Comparison of ENCODE assay signal across 10 cellular contexts in genomic region chr9:89387970-89388867, GRCh38.
DNase-seq lines count a peak whose midpoint lies in the region; ATAC-seq and TF ChIP-seq lines count a peak whose summit lies in the region.
"Had no signal": no experiment of that assay in that cellular context is flagged by ENCODE, and none has a peak within 500 bp of the region (broad histone marks: within the 10 kb centered on the region; RNA-seq: fewer than 3 reads in every experiment).

No MANE protein-coding gene starts in this region.

- ATAC-seq in memory B cell (ENCODE audit: low read depth) = peak; percentile 53

- TF ChIP-seq POLR2A in transverse colon (IDR thresholded peaks at IDR 0.05) = no peak

- H3K27me3 Mint-ChIP-seq in memory B cell = no peaks in the 10 kb centered on the region

- no peak overlapping the region for H3K4me3 Mint-ChIP-seq in memory B cell

- peaks cover 5% of the 10 kb centered on the region for H3K4me1 Mint-ChIP-seq in memory B cell

- H3K4me3 ChIP-seq in colonic mucosa = no peak overlapping the region
- no peak overlapping the region for H3K4me3 ChIP-seq in transverse colon

- peak; percentile 37 for TF ChIP-seq EP300 in transverse colon (IDR thresholded peaks at IDR 0.05; ENCODE audit: low read depth)

- no peaks in the 10 kb centered on the region for H3K4me1 ChIP-seq in colonic mucosa
- H3K4me1 ChIP-seq in transverse colon = peaks cover 0 to 6% (median 0%) of the 10 kb centered on the region in 4 donors

- no peak overlapping the region for H3K27ac Mint-ChIP-seq in memory B cell

- no peaks in the 10 kb centered on the region for H3K9me3 Mint-ChIP-seq in memory B cell

- intact Hi-C loops in colonic mucosa (cut with DNase I) = no loop called here
- intact Hi-C loops in transverse colon (cut with DNase I; ENCODE audit: low total_unique reads) = no loop called here

- no peaks in the 10 kb centered on the region for H3K9me3 ChIP-seq in colonic mucosa
- no peaks in the 10 kb centered on the region for H3K9me3 ChIP-seq in transverse colon

- no peak overlapping the region for H3K9ac ChIP-seq in colonic mucosa (ENCODE audit: low read depth in 2 of 2, low read length in 2 of 2)

- peaks cover 33% of the 10 kb centered on the region for H3K36me3 Mint-ChIP-seq in memory B cell

- H3K36me3 ChIP-seq in colonic mucosa (no peaks in the 10 kb centered on the region), transverse colon (peaks cover 0 to 3% (median 1%) of the 10 kb centered on the region in 4 donors)

- whole genome bisulfite sequencing in transverse colon (ENCODE audit: low coverage in 1 of 2), 2 donors = 81 to 83% methylated on average over 1 to 20 of the region's 20 CpGs

- peak overlapping the region; percentile 28 for H3K27ac ChIP-seq in colonic mucosa
- peak overlapping the region; percentile 54 to 79 (median 60) for H3K27ac ChIP-seq in transverse colon
- H3K27ac ChIP-seq: 22Rv1 had no signal

- in situ Hi-C loops in transverse colon (cut with MboI; ENCODE audit: low pct_ligation_motif_present in 1 of 4, low pct_unique_long_range_greater_than_20kb in 1 of 4, low sequenced_read_pairs in 3 of 4) = no loop called here

- TF ChIP-seq CTCF in colonic mucosa (IDR thresholded peaks at IDR 0.05) = no peak
- no peak for TF ChIP-seq CTCF in transverse colon (IDR thresholded peaks at IDR 0.05)

- DNase-seq in NCI-H2029 (lab: John Stamatoyannopoulos, UW) (peak; percentile 44), NCI-H2029 treated with DMSO at 0.1 percent for 48 hours (lab: John Stamatoyannopoulos, UW) (no peak), colonic mucosa (peak; percentile 36), memory B cell (ENCODE audit: low spot score in 2 of 2) (no peak), transverse colon (peak; percentile 37), cerebellar nuclear complex (lab: John Stamatoyannopoulos, UW) (no peak), DMS53 (lab: John Stamatoyannopoulos, UW) (no peak), NCI-H82 treated with DMSO at 0.1 percent for 48 hours (lab: John Stamatoyannopoulos, UW; ENCODE audit: unreplicated experiment) (no peak)
- DNase-seq: MM.1S had no signal

- H3K27me3 ChIP-seq in colonic mucosa (no peaks in the 10 kb centered on the region), transverse colon (no peaks in the 10 kb centered on the region)

Comparison
In these comparisons a context has a peak if more than half of its experiments do, and no peak if none do; other contexts are left out.
1. DNase-seq: peak in NCI-H2029 (single experiment), colonic mucosa (single experiment) and transverse colon (single experiment); none in NCI-H2029 treated with DMSO at 0.1 percent for 48 hours (single experiment), memory B cell (0 of 2), cerebellar nuclear complex (0 of 2), DMS53 (single experiment) and NCI-H82 treated with DMSO at 0.1 percent for 48 hours (single experiment).